Comparison of ENCODE assay signal across 18 cellular contexts in genomic region chr1:245550702-245551008, GRCh38.
DNase-seq lines count a peak whose midpoint lies in the region; FAIRE-seq and TF ChIP-seq lines count a peak whose summit lies in the region.
"Had no signal": no experiment of that assay in that cellular context is flagged by ENCODE, and none has a peak within 500 bp of the region (broad histone marks: within the 10 kb centered on the region; RNA-seq: fewer than 3 reads in every experiment).

No MANE protein-coding gene starts in this region.

- H2BK5ac ChIP-seq in neuronal stem cell (ENCODE audit: low read length): no peak overlapping the region

- peaks cover 12% of the 10 kb centered on the region for H3K4me1 ChIP-seq in DOHH2 (ENCODE audit: control insufficient read depth, low read length)
- no peaks in the 10 kb centered on the region for H3K4me1 ChIP-seq in Loucy (ENCODE audit: insufficient read depth, low read length, poor library complexity, severe bottlenecking)
- H3K4me1 ChIP-seq in endothelial cell of umbilical vein (ENCODE audit: control insufficient read depth, extremely low read depth, insufficient read depth, low read length): no peaks in the 10 kb centered on the region
- H3K4me1 ChIP-seq in neuronal stem cell (ENCODE audit: control insufficient read depth in 2 of 2, insufficient read depth in 1 of 2, low read depth in 1 of 2, low read length in 2 of 2): peaks cover 7 to 11% of the 10 kb centered on the region in 2 donors
- H3K4me1 ChIP-seq in Peyer's patch: no peaks in the 10 kb centered on the region
- H3K4me1 ChIP-seq: HAP-1 had no signal

- peak; percentile 3 for DNase-seq in endothelial cell of umbilical vein (ENCODE audit: low read depth, low spot score)
- DNase-seq in neuronal stem cell (ENCODE audit: low spot score): no peak
- no peak for DNase-seq in KG1 (lab: John Stamatoyannopoulos, UW)
- DNase-seq in Peyer's patch: no peak
- no peak for DNase-seq in NCI-H446 (lab: John Stamatoyannopoulos, UW)
- DNase-seq: ACHN, AML-193, DMS79 treated with DMSO at 0.1 percent for 48 hours, Karpas-422, MM.1S, NCI-H1092 treated with DMSO at 0.1 percent for 48 hours, NCI-H2227 treated with DMSO at 0.1 percent for 48 hours, NCI-H524, RPMI8226 had no signal

- TF ChIP-seq CTCF in DOHH2 (IDR thresholded peaks at IDR 0.05; ENCODE audit: low read depth, low read length, poor library complexity, severe bottlenecking) (no peak), Loucy (conservative IDR thresholded peaks at IDR 0.05; ENCODE audit: low read length) (no peak), endothelial cell of umbilical vein (IDR thresholded peaks at IDR 0.05; ENCODE audit: extremely low read depth in 1 of 2, insufficient read depth in 1 of 2, low read depth in 1 of 2, low read length in 2 of 2) (no peak), Peyer's patch (IDR thresholded peaks at IDR 0.05) (no peak)

- no peaks in the 10 kb centered on the region for H3K36me3 ChIP-seq in DOHH2 (ENCODE audit: control insufficient read depth, low read length)
- H3K36me3 ChIP-seq in Loucy (ENCODE audit: insufficient read depth, low read length): no peaks in the 10 kb centered on the region
- H3K36me3 ChIP-seq in endothelial cell of umbilical vein (ENCODE audit: control insufficient read depth in 2 of 2, extremely low read depth in 1 of 2, insufficient read depth in 2 of 2, low read length in 2 of 2): no peaks in the 10 kb centered on the region
- H3K36me3 ChIP-seq in neuronal stem cell (replicated peaks in 1 of 2; ENCODE audit: control insufficient read depth in 2 of 2, insufficient read depth in 2 of 2, low read length in 2 of 2): no peaks in the 10 kb centered on the region
- H3K36me3 ChIP-seq in Peyer's patch: no peaks in the 10 kb centered on the region
- H3K36me3 ChIP-seq: HAP-1 had no signal

- no peaks in the 10 kb centered on the region for H3K79me1 ChIP-seq in neuronal stem cell (ENCODE audit: low read depth, low read length)

- H3K27me3 ChIP-seq in DOHH2 (ENCODE audit: control insufficient read depth, low read length) (peaks cover 5% of the 10 kb centered on the region; the same call in 1 of the 2 replicates), Loucy (ENCODE audit: insufficient read depth, low read length, poor library complexity, severe bottlenecking) (no peaks in the 10 kb centered on the region), endothelial cell of umbilical vein (ENCODE audit: control insufficient read depth in 2 of 2, insufficient read depth in 2 of 2, low read length in 2 of 2) (no peaks in the 10 kb centered on the region), neuronal stem cell (ENCODE audit: control insufficient read depth in 3 of 3, insufficient read depth in 3 of 3, low read depth in 1 of 3, low read length in 3 of 3) (no peaks in the 10 kb centered on the region), Peyer's patch (no peaks in the 10 kb centered on the region)

- H3F3A ChIP-seq in DOHH2 (ENCODE audit: control insufficient read depth, insufficient read depth) (no peaks in the 10 kb centered on the region), Loucy (ENCODE audit: low read depth) (no peaks in the 10 kb centered on the region)

- H3K9me2 ChIP-seq in DOHH2 (replicated peaks; ENCODE audit: control insufficient read depth, low read length): no peaks in the 10 kb centered on the region
- no peaks in the 10 kb centered on the region for H3K9me2 ChIP-seq in Loucy (replicated peaks; ENCODE audit: low read depth, low read length)

- H2BK15ac ChIP-seq in neuronal stem cell (ENCODE audit: low read length): peak overlapping the region; percentile 88

- no peaks in the 10 kb centered on the region for H3K9me1 ChIP-seq in endothelial cell of umbilical vein (replicated peaks; ENCODE audit: control insufficient read depth, extremely low read depth, insufficient read depth, low read length)

- H3K14ac ChIP-seq in neuronal stem cell (ENCODE audit: low read length): peak overlapping the region; percentile 26

- dilution Hi-C loops in endothelial cell of umbilical vein (cut with MboI; ENCODE audit: extremely low pct_ligation_motif_present, low sequenced_read_pairs): no loop called here

- POLR2A ChIA-PET in endothelial cell of umbilical vein (lab: Charles Lee): no interaction called here

- WGBS in neuronal stem cell (ENCODE audit: extremely low coverage in 2 of 2, insufficient read length in 2 of 2, insufficient replicate concordance in 1 of 2), 2 donors: no CpG with 5 or more reads among the region's 1 CpG

- H4K20me1 ChIP-seq in DOHH2 (ENCODE audit: control insufficient read depth, insufficient read depth, low read depth, low read length) (no peaks in the 10 kb centered on the region), Loucy (ENCODE audit: insufficient read depth, low read length, poor library complexity, severe bottlenecking) (no peaks in the 10 kb centered on the region), endothelial cell of umbilical vein (replicated peaks; ENCODE audit: control insufficient read depth, extremely low read depth, insufficient read depth, low read length) (no peaks in the 10 kb centered on the region)

- peak overlapping the region; percentile 11; the same call in 1 of the 2 replicates for H3K4me2 ChIP-seq in DOHH2 (ENCODE audit: low read length)
- no peak overlapping the region for H3K4me2 ChIP-seq in Loucy (ENCODE audit: low read depth, low read length, poor library complexity, severe bottlenecking)
- no peak overlapping the region for H3K4me2 ChIP-seq in endothelial cell of umbilical vein (ENCODE audit: insufficient read depth, low read length)
- H3K4me2 ChIP-seq in neuronal stem cell (ENCODE audit: insufficient read depth, low read length, poor library complexity, severe bottlenecking): no peak overlapping the region

- H2BK120ac ChIP-seq in neuronal stem cell (ENCODE audit: low read depth, low read length): peak overlapping the region; percentile 77

- BruUV-seq in endothelial cell of umbilical vein (replicated peaks; lab: Mats Ljungman, UMichigan): no TSS peak

- H3K79me2 ChIP-seq in DOHH2 (ENCODE audit: control insufficient read depth, low read length): no peaks in the 10 kb centered on the region
- no peaks in the 10 kb centered on the region for H3K79me2 ChIP-seq in Loucy (ENCODE audit: insufficient read depth, low read length)
- no peaks in the 10 kb centered on the region for H3K79me2 ChIP-seq in endothelial cell of umbilical vein (ENCODE audit: control insufficient read depth, insufficient read depth, low read length)

- no peak overlapping the region for H2AK5ac ChIP-seq in neuronal stem cell (ENCODE audit: low read depth, low read length)

- TF ChIP-seq POLR2A in endothelial cell of umbilical vein (IDR thresholded peaks at IDR 0.05; ENCODE audit: low read depth, low read length): no peak
- TF ChIP-seq POLR2A in Peyer's patch (IDR thresholded peaks at IDR 0.05): no peak

- peak overlapping the region; percentile 73 for H4K8ac ChIP-seq in neuronal stem cell (ENCODE audit: low read depth, low read length)

- peak overlapping the region; percentile 45 for H4K91ac ChIP-seq in neuronal stem cell (ENCODE audit: low read depth, low read length, poor library complexity)

- no peak overlapping the region for H3K9ac ChIP-seq in Loucy (ENCODE audit: low read depth, low read length, poor library complexity, severe bottlenecking)
- H3K9ac ChIP-seq in endothelial cell of umbilical vein (replicated peaks; ENCODE audit: extremely low read depth, insufficient read depth, low read length): no peak overlapping the region
- no peak overlapping the region for H3K9ac ChIP-seq in neuronal stem cell (ENCODE audit: low read depth, low read length, poor library complexity)

- no peak for FAIRE-seq in endothelial cell of umbilical vein (lab: Jason Lieb, UNC)

- H3K23ac ChIP-seq in neuronal stem cell (ENCODE audit: low read depth, low read length, poor library complexity): peak overlapping the region; percentile 93

- H3K4me3 ChIP-seq in DOHH2 (ENCODE audit: low read length) (no peak overlapping the region), Loucy (ENCODE audit: low read length, poor library complexity, severe bottlenecking) (no peak overlapping the region), endothelial cell of umbilical vein (replicated peaks in 1 of 3; ENCODE audit: insufficient read depth in 1 of 3, low read depth in 1 of 3, low read length in 3 of 3) (no peak overlapping the region), neuronal stem cell (ENCODE audit: low read length in 2 of 2) (no peak overlapping the region), Peyer's patch (no peak overlapping the region)
- H3K4me3 ChIP-seq: HAP-1 had no signal

- no peaks in the 10 kb centered on the region for H3K9me3 ChIP-seq in DOHH2 (ENCODE audit: control insufficient read depth, insufficient read depth, low read length)
- no peaks in the 10 kb centered on the region for H3K9me3 ChIP-seq in Loucy (ENCODE audit: insufficient read depth, low read depth, low read length)
- no peaks in the 10 kb centered on the region for H3K9me3 ChIP-seq in endothelial cell of umbilical vein (replicated peaks; ENCODE audit: control insufficient read depth, insufficient read depth, low read length)
- H3K9me3 ChIP-seq in neuronal stem cell (replicated peaks in 1 of 2; ENCODE audit: control insufficient read depth in 2 of 2, insufficient read depth in 1 of 2, low read depth in 1 of 2, low read length in 2 of 2): peaks cover 0 to 3% of the 10 kb centered on the region in 2 donors
- H3K9me3 ChIP-seq in Peyer's patch: no peaks in the 10 kb centered on the region
- H3K9me3 ChIP-seq: HAP-1 had no signal

- CTCF ChIA-PET in endothelial cell of umbilical vein (lab: Charles Lee): no interaction called here

- H2AFZ ChIP-seq in Loucy (ENCODE audit: low read length) (peak overlapping the region; percentile 30), endothelial cell of umbilical vein (ENCODE audit: low read depth, low read length) (no peak overlapping the region), neuronal stem cell (ENCODE audit: low read length) (peak overlapping the region; percentile 87)

- H3K4ac ChIP-seq in neuronal stem cell (ENCODE audit: low read length): peak overlapping the region; percentile 42

- peak overlapping the region; percentile 43 for H2BK12ac ChIP-seq in neuronal stem cell (ENCODE audit: low read length)

- H3K27ac ChIP-seq in DOHH2 (ENCODE audit: low read depth, low read length) (no peak overlapping the region), endothelial cell of umbilical vein (ENCODE audit: insufficient read depth, low read depth, low read length) (no peak overlapping the region), neuronal stem cell (replicated peaks; ENCODE audit: low read length) (no peak overlapping the region), Peyer's patch (no peak overlapping the region)
- H3K27ac ChIP-seq: HL-60 had no signal

- intact Hi-C loops in endothelial cell of umbilical vein (cut with micrococcal nuclease): no loop called here

- H3K18ac ChIP-seq in neuronal stem cell (ENCODE audit: low read length): peak overlapping the region; percentile 96

TF ChIP-seq in endothelial cell of umbilical vein, 7 proteins besides CTCF, POLR2A, EP300 and RAD21 (continues in another document):
- no peak for TF ChIP-seq FOS (IDR thresholded peaks at IDR 0.05; ENCODE audit: borderline replicate concordance, insufficient read depth, low read length)
- TF ChIP-seq EZH2 (IDR thresholded peaks at IDR 0.05; ENCODE audit: borderline replicate concordance, low read depth, low read length, severe bottlenecking): no peak
- no peak for TF ChIP-seq JUN (IDR thresholded peaks at IDR 0.05; ENCODE audit: borderline replicate concordance, insufficient read depth, insufficient read length, low read depth)
- TF ChIP-seq MYC (IDR thresholded peaks at IDR 0.05; ENCODE audit: low read depth, low read length): no peak
